8 cellular contexts compared by ENCODE assay signal in genomic region chr6:35360349-35361138, GRCh38. TPM values are rescaled to one million over a fixed set of nuclear protein-coding genes. Genes with fewer than 3 reads are reported as not detected.
DNase-seq lines count a peak whose midpoint lies in the region; ATAC-seq lines count a peak whose summit lies in the region.

No MANE protein-coding gene starts in this region.

- DNase-seq in HuH-7 (ENCODE audit: low spot score) (peak; percentile 62), iPS DF 19.7 (ENCODE audit: low read depth, low spot score) (peak; percentile 69), sciatic nerve (ENCODE audit: low spot score) (no peak), NCI-H2171 treated with DMSO at 0.1 percent for 48 hours (lab: John Stamatoyannopoulos, UW) (no peak), NCI-H2081 (lab: John Stamatoyannopoulos, UW) (no peak)

- ATAC-seq in sciatic nerve (peak; percentile 48), HG02642 (IDR thresholded peaks at IDR 0.05; ENCODE audit: poor library complexity, unreplicated experiment) (no peak), GM18519 (IDR thresholded peaks at IDR 0.05; ENCODE audit: low FRiP score, unreplicated experiment) (no peak)

- H3K27ac ChIP-seq in angular gyrus (ENCODE audit: low read depth, low read length), result peak overlapping the region; percentile 9

- intact Hi-C loops in sciatic nerve (cut with DNase I), result no loop called here

RNA-seq across cellular contexts. Expression of gene PPARD, which starts 18.2 kb away (rescaled TPM):
- total RNA-seq in sciatic nerve, result 26.7 TPM

Comparison
In these comparisons a context has a peak if more than half of its experiments do, and no peak if none do; other contexts are left out.
1. DNase-seq: peak in HuH-7 (single experiment) and iPS DF 19.7 (single experiment); none in sciatic nerve (single experiment), NCI-H2171 treated with DMSO at 0.1 percent for 48 hours (single experiment) and NCI-H2081 (0 of 2).